In the genomic region with DNA sequence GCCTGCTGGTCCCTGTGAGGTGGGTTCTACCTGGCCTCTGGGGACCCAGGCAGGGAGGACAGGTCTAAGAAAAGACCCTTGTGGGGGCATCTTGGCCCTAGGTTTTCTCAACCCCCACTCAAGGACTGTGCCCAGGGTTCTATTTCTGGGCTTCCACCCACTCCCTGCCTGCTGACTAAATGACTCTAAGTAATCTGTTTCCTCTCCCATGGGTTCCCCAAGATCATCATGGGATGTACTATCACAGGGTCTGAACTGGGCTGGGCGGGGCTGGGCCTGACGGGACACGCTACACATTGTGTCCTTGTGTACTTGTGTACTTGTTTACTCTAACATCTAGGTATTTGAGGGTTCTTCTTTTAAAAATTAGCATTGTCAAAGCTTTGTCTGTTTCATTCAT, we compare ENCODE assay signal across 22 cellular contexts. TPM values are rescaled to one million over a fixed set of nuclear protein-coding genes. Genes with fewer than 3 reads are reported as not detected.
DNase-seq lines count a peak whose midpoint lies in the region; FAIRE-seq and TF ChIP-seq lines count a peak whose summit lies in the region.
"Had no signal": no experiment of that assay in that cellular context is flagged by ENCODE, and none has a peak within 500 bp of the region (broad histone marks: within the 10 kb centered on the region; RNA-seq: fewer than 3 reads in every experiment).

No MANE protein-coding gene starts in this region.

- WGBS in transverse colon (ENCODE audit: low coverage in 1 of 2), 2 donors: 74 to 75% methylated on average over 3 of the region's 3 CpGs

- no peak overlapping the region for H3K9ac ChIP-seq in kidney (ENCODE audit: low read length in 2 of 2)

- H3K27me3 ChIP-seq in bronchial epithelial cell (ENCODE audit: control insufficient read depth, insufficient read depth, low read length) (no peaks in the 10 kb centered on the region), transverse colon (peaks cover 20% of the 10 kb centered on the region)

- H3K4me1 ChIP-seq in transverse colon: no peaks in the 10 kb centered on the region
- no peaks in the 10 kb centered on the region for H3K4me1 ChIP-seq in kidney (ENCODE audit: control insufficient read depth in 1 of 2, insufficient read depth in 1 of 2, low read depth in 1 of 2, low read length in 2 of 2)

- TF ChIP-seq EP300 in transverse colon (IDR thresholded peaks at IDR 0.05; ENCODE audit: low read depth): no peak

- H3K36me3 ChIP-seq in bronchial epithelial cell (ENCODE audit: control insufficient read depth, insufficient read depth, low read length) (no peaks in the 10 kb centered on the region), transverse colon (no peaks in the 10 kb centered on the region), kidney (ENCODE audit: control insufficient read depth in 1 of 2, insufficient read depth in 2 of 2, low read length in 2 of 2) (no peaks in the 10 kb centered on the region)

- intact Hi-C loops in transverse colon (cut with DNase I; ENCODE audit: low total_unique reads) (no loop called here), kidney (cut with DNase I) (no loop called here)

- H3K4me3 ChIP-seq in bronchial epithelial cell (ENCODE audit: low read depth, low read length): no peak overlapping the region
- no peak overlapping the region for H3K4me3 ChIP-seq in transverse colon
- no peak overlapping the region for H3K4me3 ChIP-seq in kidney (ENCODE audit: low read length in 2 of 2)

- no peak for FAIRE-seq in bronchial epithelial cell (lab: Jason Lieb, UNC)
- FAIRE-seq in kidney (lab: Jason Lieb, UNC): no peak

- peak; percentile 25 for DNase-seq in D341Med (ENCODE audit: low spot score)
- peak; percentile 13 for DNase-seq in bronchial epithelial cell (ENCODE audit: low read depth)
- peak; percentile 48 for DNase-seq in medulla oblongata (ENCODE audit: extremely low spot score)
- DNase-seq in superior temporal gyrus (ENCODE audit: extremely low spot score): peak; percentile 53
- no peak for DNase-seq in activated gamma-delta T cell (lab: John Stamatoyannopoulos, UW)
- no peak for DNase-seq in activated CD4-positive, alpha-beta T cell treated with anti-CD3 and anti-CD28 coated beads for 4 hours
- DNase-seq in transverse colon: no peak
- no peak for DNase-seq in kidney
- DNase-seq: Calu3; CD8-positive, alpha-beta memory T cell; GF-D8; H7; HFFc6; KBM-7; MM.1S; NCI-H1048; NCI-H1930; NCI-H2227 treated with DMSO at 0.1 percent for 48 hours; NCI-H510A had no signal

- H3K27ac ChIP-seq in transverse colon (no peak overlapping the region), kidney (ENCODE audit: low read depth in 2 of 2, low read length in 2 of 2) (no peak overlapping the region)
- H3K27ac ChIP-seq: HL-60 had no signal

- TF ChIP-seq POLR2A in transverse colon (IDR thresholded peaks at IDR 0.05): no peak

- H3K9me3 ChIP-seq in transverse colon (no peaks in the 10 kb centered on the region), kidney (ENCODE audit: control insufficient read depth in 1 of 2, low read length in 2 of 2) (peaks cover 0 to 8% of the 10 kb centered on the region in 2 donors)

- TF ChIP-seq CTCF in bronchial epithelial cell (IDR thresholded peaks at IDR 0.05; ENCODE audit: insufficient read depth, low read length, severe bottlenecking): no peak
- no peak for TF ChIP-seq CTCF in transverse colon (IDR thresholded peaks at IDR 0.05)
- no peak for TF ChIP-seq CTCF in kidney (IDR thresholded peaks at IDR 0.05; ENCODE audit: borderline replicate concordance, extremely low read depth, insufficient read depth)

- in situ Hi-C loops in transverse colon (cut with MboI; ENCODE audit: low pct_ligation_motif_present in 1 of 4, low pct_unique_long_range_greater_than_20kb in 1 of 4, low sequenced_read_pairs in 3 of 4): loop anchor here in 1 of 4 donors (25.0 kb wide), 1 partner anchor 472 kb away; no protein-coding TSS in a partner anchor

RNA-seq across cellular contexts. Expression of gene CHIT1, which starts 10.4 kb away (rescaled TPM):
- total RNA-seq in bronchial epithelial cell (under 0.01 TPM in 2 replicates), transverse colon (under 1 TPM in 1 of 4 donors, not detected in 3; 0.79 TPM), kidney (1.1 TPM)
- not detected for polyA plus RNA-seq in kidney (ENCODE audit: insufficient read depth, low read depth, low replicate concordance)
- total RNA-seq: A673, Calu3, H7, HFFc6, HT-29 had no signal
- polyA plus RNA-seq: CD8-positive, alpha-beta memory T cell had no signal

RNA-seq across cellular contexts. Expression of gene CHI3L1, which starts 53.4 kb away (rescaled TPM):
- total RNA-seq in bronchial epithelial cell (0.79 and 1.7 TPM in 2 replicates), transverse colon (10 to 100 TPM in 1 of 4 donors, 1 to 10 TPM in 1, not detected in 2; 2.9 to 23.2 TPM), kidney (49.5 TPM)
- 96.6 TPM for polyA plus RNA-seq in kidney (ENCODE audit: insufficient read depth, low read depth, low replicate concordance)
- total RNA-seq: A673; Calu3; CD8-positive, alpha-beta memory T cell; HFFc6; HT-29 had no signal
- polyA plus RNA-seq: CD8-positive, alpha-beta memory T cell had no signal

Comparison
In these comparisons a context has a peak if more than half of its experiments do, and no peak if none do; other contexts are left out.
1. DNase-seq: peak in D341Med (single experiment), bronchial epithelial cell (single experiment), medulla oblongata (single experiment) and superior temporal gyrus (single experiment); none in activated gamma-delta T cell (single experiment), activated CD4-positive, alpha-beta T cell treated with anti-CD3 and anti-CD28 coated beads for 4 hours (0 of 2), transverse colon (single experiment) and kidney (single experiment).